Comparison of ENCODE assay signal across 8 cellular contexts in genomic region chr1:155002479-155003226, GRCh38. TPM values are rescaled to one million over a fixed set of nuclear protein-coding genes. Genes with fewer than 3 reads are reported as not detected.
A peak's percentile ranks its signal among the peaks of the same experiment; 100 is the strongest.
DNase-seq lines count a peak whose midpoint lies in the region; ATAC-seq, FAIRE-seq and TF ChIP-seq lines count a peak whose summit lies in the region.

ZBTB7B (plus strand) TSS chr1:155002802; CDS start chr1:155014661, 11,859 bp downstream.

- H3K4me2 ChIP-seq in OCI-LY1 (ENCODE audit: low read length): peak within 1 kb of the TSS; percentile 99

- peaks cover 4% of the 10 kb centered on the region; the same call in 1 of the 2 replicates for H3F3A ChIP-seq in OCI-LY1 (ENCODE audit: insufficient read depth, low read length)

- no peaks in the 10 kb centered on the region for H3K27me3 ChIP-seq in OCI-LY1 (ENCODE audit: insufficient read depth, low read length)

- no peaks in the 10 kb centered on the region for H3K79me2 ChIP-seq in OCI-LY1 (ENCODE audit: insufficient read depth, low read length)

- H3K27me3 Mint-ChIP-seq in central memory CD8-positive, alpha-beta T cell: no peaks in the 10 kb centered on the region
- peaks cover 7% of the 10 kb centered on the region for H3K27me3 Mint-ChIP-seq in stimulated activated naive CD8-positive, alpha-beta T cell treated with anti-CD3 and anti-CD28 coated beads, Interleukin-15, amount 100 ng/mL, for 72 hours

- no peak within 1 kb of the TSS for H2AFZ ChIP-seq in OCI-LY1 (ENCODE audit: low read length)

- no peaks in the 10 kb centered on the region for H4K20me1 ChIP-seq in OCI-LY1 (ENCODE audit: insufficient read depth, low read length)

- H3K4me1 Mint-ChIP-seq in central memory CD8-positive, alpha-beta T cell: peaks cover 55% of the 10 kb centered on the region
- peaks cover 71% of the 10 kb centered on the region for H3K4me1 Mint-ChIP-seq in stimulated activated naive CD8-positive, alpha-beta T cell treated with anti-CD3 and anti-CD28 coated beads, Interleukin-15, amount 100 ng/mL, for 72 hours

- no peaks in the 10 kb centered on the region for H3K9me3 ChIP-seq in OCI-LY1 (ENCODE audit: low read length)

- intact Hi-C loops in left colon (cut with DNase I, micrococcal nuclease): no loop called here

- no peaks in the 10 kb centered on the region for H3K36me3 ChIP-seq in OCI-LY1 (ENCODE audit: insufficient read depth, low read length)

- H3K9me3 Mint-ChIP-seq in central memory CD8-positive, alpha-beta T cell: no peaks in the 10 kb centered on the region
- H3K9me3 Mint-ChIP-seq in stimulated activated naive CD8-positive, alpha-beta T cell treated with anti-CD3 and anti-CD28 coated beads, Interleukin-15, amount 100 ng/mL, for 72 hours: no peaks in the 10 kb centered on the region

- peak within 1 kb of the TSS; percentile 94 for H3K4me3 Mint-ChIP-seq in central memory CD8-positive, alpha-beta T cell
- H3K4me3 Mint-ChIP-seq in stimulated activated naive CD8-positive, alpha-beta T cell treated with anti-CD3 and anti-CD28 coated beads, Interleukin-15, amount 100 ng/mL, for 72 hours: peak within 1 kb of the TSS; percentile 89 to 93

- H3K27ac Mint-ChIP-seq in central memory CD8-positive, alpha-beta T cell (ENCODE audit: low read depth): peak within 1 kb of the TSS; percentile 92
- peak within 1 kb of the TSS; percentile 99 for H3K27ac Mint-ChIP-seq in stimulated activated naive CD8-positive, alpha-beta T cell treated with anti-CD3 and anti-CD28 coated beads, Interleukin-15, amount 100 ng/mL, for 72 hours

- peaks cover 10% of the 10 kb centered on the region for H3K36me3 Mint-ChIP-seq in central memory CD8-positive, alpha-beta T cell (ENCODE audit: insufficient read depth)

- H3K27ac ChIP-seq in OCI-LY1 (ENCODE audit: low read depth, low read length, poor library complexity, severe bottlenecking): peak within 1 kb of the TSS; percentile 83

- no peaks in the 10 kb centered on the region for H3K9me2 ChIP-seq in OCI-LY1 (ENCODE audit: low read depth, low read length)

- peaks cover 49% of the 10 kb centered on the region for H3K4me1 ChIP-seq in OCI-LY1 (ENCODE audit: insufficient read depth, low read length, severe bottlenecking)

- ATAC-seq in GM18867 (IDR thresholded peaks at IDR 0.05; ENCODE audit: unreplicated experiment) (peak; percentile 1), left colon (peak; percentile 9)
- ATAC-seq in central memory CD8-positive, alpha-beta T cell (replicated peaks; ENCODE audit: extremely low read depth, poor library complexity, severe bottlenecking): peak; percentile 7
- ATAC-seq in stimulated activated naive CD8-positive, alpha-beta T cell treated with anti-CD3 and anti-CD28 coated beads, Interleukin-15, amount 100 ng/mL, for 72 hours: no peak

- DNase-seq in ACHN (peak; percentile 40), left colon (peak; percentile 63 to 75), HTR-8/SVneo (ENCODE audit: insufficient read length, low spot score) (no peak), GDM1 (lab: John Stamatoyannopoulos, UW) (no peak)
- DNase-seq in central memory CD8-positive, alpha-beta T cell (ENCODE audit: low spot score in 2 of 2): no peak
- DNase-seq in stimulated activated naive CD8-positive, alpha-beta T cell treated with anti-CD3 and anti-CD28 coated beads, Interleukin-15, amount 100 ng/mL, for 72 hours: peak in 1 of 2 donors; percentile 44

- peak within 1 kb of the TSS; percentile 90 for H3K4me3 ChIP-seq in OCI-LY1 (ENCODE audit: low read depth, low read length, poor library complexity, severe bottlenecking)

- H3K9ac ChIP-seq in OCI-LY1 (ENCODE audit: low read length): peak within 1 kb of the TSS; percentile 93

- in situ Hi-C loops in ACHN (cut with HindIII; ENCODE audit: low pct_ligation_motif_present, low pct_unique_long_range_greater_than_20kb, low sequenced_read_pairs): no loop called here

- no peak for FAIRE-seq in HTR-8/SVneo (lab: Jason Lieb, UNC)

- no peak for TF ChIP-seq CTCF in OCI-LY1 (IDR thresholded peaks at IDR 0.05; ENCODE audit: low read length)

RNA-seq across cellular contexts. Expression of gene ZBTB7B, which starts in this region (rescaled TPM):
- 100 to 1,000 TPM; 248 to 326 TPM for total RNA-seq in left colon

Comparison
In these comparisons a context has a peak if more than half of its experiments do, and no peak if none do; other contexts are left out.
1. DNase-seq: peak in ACHN (single experiment) and left colon (2 of 2); none in central memory CD8-positive, alpha-beta T cell (0 of 2), HTR-8/SVneo (single experiment) and GDM1 (single experiment).